In genomic region chr11:114412946-114413345, GRCh38 we compare ENCODE assay signal across 19 cellular contexts.
"Had no signal": no experiment of that assay in that cellular context is flagged by ENCODE, and none has a peak within 500 bp of the region (broad histone marks: within the 10 kb centered on the region; RNA-seq: fewer than 3 reads in every experiment).

No MANE protein-coding gene starts in this region.

- H3K9me3 Mint-ChIP-seq: naive thymus-derived CD8-positive, alpha-beta T cell; stimulated activated memory B cell treated with anti-CD40 and anti-IgM and Interleukin-4, amounts not matched to agents 10 μg/mL and 1 μg/mL and 100 μg/mL, for 72 hours; stimulated activated naive CD8-positive, alpha-beta T cell treated with anti-CD3 and anti-CD28 coated beads, Interleukin-15, amount 100 ng/mL, for 72 hours had no signal

- H3K4me3 ChIP-seq: hepatocyte, mucosa of descending colon, psoas muscle, spleen, testis, transverse colon had no signal

- H3K4me2 ChIP-seq: hepatocyte had no signal

- H3K4me1 ChIP-seq: psoas muscle, transverse colon had no signal

- DNase-seq: effector memory CD4-positive, alpha-beta T cell; foreskin melanocyte; head of caudate nucleus; kidney glomerular epithelial cell; mucosa of descending colon; naive thymus-derived CD8-positive, alpha-beta T cell; psoas muscle; retina; spleen; stimulated activated CD4-positive, alpha-beta T cell treated with anti-CD3 and anti-CD28 coated beads, Interleukin-15, amount 100 ng/mL, for 24 hours; stimulated activated CD4-positive, alpha-beta T cell treated with anti-CD3 and anti-CD28 coated beads, Interleukin-1b, Interleukin-23, amount 100 ng/mL, for 48 hours; stimulated activated CD4-positive, alpha-beta T cell treated with anti-CD3 and anti-CD28 coated beads, Interleukin-4, amount 100 ng/mL, for 24 hours; stimulated activated naive CD8-positive, alpha-beta T cell treated with anti-CD3 and anti-CD28 coated beads, Interleukin-15, amount 100 ng/mL, for 72 hours; testis; transverse colon had no signal

- H3K27ac ChIP-seq: hepatocyte, neutrophil, psoas muscle, spleen, testis, transverse colon had no signal

- H2AFZ ChIP-seq: hepatocyte had no signal

- H3K27ac Mint-ChIP-seq: stimulated activated memory B cell treated with anti-CD40 and anti-IgM and Interleukin-4, amounts not matched to agents 10 μg/mL and 1 μg/mL and 100 μg/mL, for 72 hours; stimulated activated naive CD8-positive, alpha-beta T cell treated with anti-CD3 and anti-CD28 coated beads, Interleukin-15, amount 100 ng/mL, for 72 hours had no signal

- H3K27me3 ChIP-seq: hepatocyte, neutrophil, spleen, testis, transverse colon had no signal

- H3K79me2 ChIP-seq: hepatocyte had no signal

- H3K4me1 Mint-ChIP-seq: stimulated activated memory B cell treated with anti-CD40 and anti-IgM and Interleukin-4, amounts not matched to agents 10 μg/mL and 1 μg/mL and 100 μg/mL, for 72 hours; stimulated activated naive CD8-positive, alpha-beta T cell treated with anti-CD3 and anti-CD28 coated beads, Interleukin-15, amount 100 ng/mL, for 72 hours had no signal

- H3K9me3 ChIP-seq: mucosa of descending colon, neutrophil, psoas muscle, spleen, testis, transverse colon had no signal

- H3K27me3 Mint-ChIP-seq: naive thymus-derived CD8-positive, alpha-beta T cell; stimulated activated memory B cell treated with anti-CD40 and anti-IgM and Interleukin-4, amounts not matched to agents 10 μg/mL and 1 μg/mL and 100 μg/mL, for 72 hours; stimulated activated naive CD8-positive, alpha-beta T cell treated with anti-CD3 and anti-CD28 coated beads, Interleukin-15, amount 100 ng/mL, for 72 hours had no signal

- H3K4me3 Mint-ChIP-seq: naive thymus-derived CD8-positive, alpha-beta T cell; stimulated activated memory B cell treated with anti-CD40 and anti-IgM and Interleukin-4, amounts not matched to agents 10 μg/mL and 1 μg/mL and 100 μg/mL, for 72 hours; stimulated activated naive CD8-positive, alpha-beta T cell treated with anti-CD3 and anti-CD28 coated beads, Interleukin-15, amount 100 ng/mL, for 72 hours had no signal

- ATAC-seq: mucosa of descending colon; naive thymus-derived CD8-positive, alpha-beta T cell; psoas muscle; sciatic nerve; stimulated activated memory B cell treated with anti-CD40 and anti-IgM and Interleukin-4, amounts not matched to agents 10 μg/mL and 1 μg/mL and 100 μg/mL, for 72 hours; stimulated activated naive CD8-positive, alpha-beta T cell treated with anti-CD3 and anti-CD28 coated beads, Interleukin-15, amount 100 ng/mL, for 72 hours had no signal
